Comparison of ENCODE assay signal across 18 cellular contexts in genomic region chr7:26035552-26035951, GRCh38.
"Had no signal": no experiment of that assay in that cellular context is flagged by ENCODE, and none has a peak within 500 bp of the region (broad histone marks: within the 10 kb centered on the region; RNA-seq: fewer than 3 reads in every experiment).

No MANE protein-coding gene starts in this region.

- H3K36me3 ChIP-seq: heart left ventricle, ovary, right atrium auricular region, sigmoid colon, stomach, thoracic aorta, transverse colon had no signal

- H3K4me3 ChIP-seq: dorsolateral prefrontal cortex, heart left ventricle, ovary, right atrium auricular region, sigmoid colon, skin epidermis, stomach, thoracic aorta, transverse colon had no signal

- H3K27ac Mint-ChIP-seq: naive thymus-derived CD4-positive, alpha-beta T cell had no signal

- H3K4me3 Mint-ChIP-seq: naive thymus-derived CD4-positive, alpha-beta T cell had no signal

- ATAC-seq: heart left ventricle; left colon; naive thymus-derived CD4-positive, alpha-beta T cell had no signal

- DNase-seq: cortex of kidney; dorsolateral prefrontal cortex; effector CD8-positive, alpha-beta T cell; foreskin melanocyte; heart left ventricle; hippocampal formation; left colon; naive thymus-derived CD4-positive, alpha-beta T cell; ovary; sigmoid colon; stimulated activated CD4-positive, alpha-beta T cell treated with anti-CD3 and anti-CD28 coated beads, Interleukin-12 subunit alpha, Interleukin-12 subunit beta, amount 100 ng/mL, for 4 hours; stimulated activated naive CD4-positive, alpha-beta T cell; stomach; substantia nigra; transverse colon had no signal

- H3K9me3 ChIP-seq: heart left ventricle, ovary, right atrium auricular region, sigmoid colon, stomach, thoracic aorta, transverse colon had no signal

- H3K4me1 ChIP-seq: right atrium auricular region, sigmoid colon, transverse colon had no signal

- H3K27ac ChIP-seq: dorsolateral prefrontal cortex, heart left ventricle, ovary, right atrium auricular region, sigmoid colon, skin epidermis, stomach, thoracic aorta, transverse colon had no signal

- H3K27me3 ChIP-seq: ovary, right atrium auricular region had no signal
